In the genomic region with DNA sequence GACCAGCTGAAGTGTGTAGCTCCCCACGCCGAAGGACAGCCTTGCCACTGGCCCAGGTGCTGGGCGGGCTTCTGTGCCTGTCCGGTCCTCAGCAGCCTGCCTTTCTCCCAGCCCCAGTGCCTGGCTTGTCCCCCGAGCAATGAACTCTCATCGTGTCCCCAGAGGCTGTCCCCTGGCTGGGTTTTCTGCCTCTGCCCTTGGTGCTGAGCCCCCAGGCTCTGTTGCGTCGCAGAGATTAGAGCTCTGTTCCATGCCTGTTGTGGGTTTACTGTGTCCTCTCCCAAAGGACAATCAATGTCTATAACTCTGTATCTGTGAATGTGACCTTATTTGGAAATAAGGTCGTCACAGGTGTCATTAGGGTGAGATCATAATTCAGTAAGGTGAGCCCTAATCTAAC, we compare ENCODE assay signal across 22 cellular contexts.
"Had no signal": no experiment of that assay in that cellular context is flagged by ENCODE, and none has a peak within 500 bp of the region (broad histone marks: within the 10 kb centered on the region; RNA-seq: fewer than 3 reads in every experiment).

No MANE protein-coding gene starts in this region.

- H3K4me1 ChIP-seq: heart right ventricle, right atrium auricular region, sigmoid colon, stomach, transverse colon had no signal

- ATAC-seq: esophagus mucosa, heart right ventricle, left ventricle myocardium superior had no signal

- FAIRE-seq: endometrium, frontal cortex had no signal

- H3K4me3 ChIP-seq: heart right ventricle, right atrium auricular region, sigmoid colon, skin epidermis, stomach, thoracic aorta, transverse colon had no signal

- H3K9me3 ChIP-seq: neutrophil, sigmoid colon, thoracic aorta, transverse colon had no signal

- H3K9me3 Mint-ChIP-seq: mesothelial cell of epicardium; natural killer cell treated with Interleukin-12 subunit alpha and Interleukin-12 subunit beta and Interleukin-15 and Interleukin-18, amount 100 ng/mL, for 72 hours had no signal

- H3K27ac Mint-ChIP-seq: mesothelial cell of epicardium; natural killer cell treated with Interleukin-12 subunit alpha and Interleukin-12 subunit beta and Interleukin-15 and Interleukin-18, amount 100 ng/mL, for 72 hours had no signal

- H3K36me3 ChIP-seq: heart right ventricle, neutrophil, right atrium auricular region, sigmoid colon, stomach, thoracic aorta, transverse colon had no signal

- H3K27ac ChIP-seq: heart right ventricle, neutrophil, right atrium auricular region, sigmoid colon, skin epidermis, stomach, thoracic aorta, transverse colon had no signal

- DNase-seq: effector memory CD4-positive, alpha-beta T cell; heart right ventricle; hypothalamus; islet precursor cell; left ventricle myocardium superior; posterior cingulate gyrus; sigmoid colon; stimulated activated CD4-positive, alpha-beta T cell treated with anti-CD3 and anti-CD28 coated beads, Interleukin-2, amount 100 ng/mL, for 24 hours; stimulated activated CD4-positive, alpha-beta T cell treated with anti-CD3 and anti-CD28 coated beads, Interleukin-4, amount 100 ng/mL, for 4 hours; stimulated activated naive CD4-positive, alpha-beta T cell; stomach; substantia nigra; transverse colon had no signal

- H3K4me3 Mint-ChIP-seq: mesothelial cell of epicardium; natural killer cell treated with Interleukin-12 subunit alpha and Interleukin-12 subunit beta and Interleukin-15 and Interleukin-18, amount 100 ng/mL, for 72 hours had no signal

- H3K36me3 Mint-ChIP-seq: mesothelial cell of epicardium; natural killer cell treated with Interleukin-12 subunit alpha and Interleukin-12 subunit beta and Interleukin-15 and Interleukin-18, amount 100 ng/mL, for 72 hours had no signal

- H3K27me3 ChIP-seq: neutrophil, right atrium auricular region, transverse colon had no signal

- H3K4me1 Mint-ChIP-seq: mesothelial cell of epicardium had no signal
